ENCODE assay signal across 15 cellular contexts in genomic region chr11:83122766-83123165, GRCh38.
"Had no signal": no experiment of that assay in that cellular context is flagged by ENCODE, and none has a peak within 500 bp of the region (broad histone marks: within the 10 kb centered on the region; RNA-seq: fewer than 3 reads in every experiment).

No MANE protein-coding gene starts in this region.

- H3K9me3 ChIP-seq: ovary, thoracic aorta, upper lobe of right lung had no signal

- H3K4me1 Mint-ChIP-seq: mesothelial cell of epicardium, neural progenitor cell had no signal

- H3K9ac ChIP-seq: neural progenitor cell had no signal

- ATAC-seq: activated CD8-positive, alpha-beta memory T cell treated with anti-CD3 and anti-CD28 coated beads, Interleukin-2, amount 10 ng/mL, durations not matched to agents 7 days and 5 days; left colon; sciatic nerve had no signal

- H3K36me3 ChIP-seq: neural progenitor cell, ovary, thoracic aorta, upper lobe of right lung had no signal

- H3K27me3 ChIP-seq: dorsolateral prefrontal cortex, neural progenitor cell, ovary, upper lobe of right lung had no signal

- H3K27me3 Mint-ChIP-seq: activated CD8-positive, alpha-beta memory T cell treated with anti-CD3 and anti-CD28 coated beads, Interleukin-2, amount 10 ng/mL, durations not matched to agents 7 days and 5 days had no signal

- H3K27ac ChIP-seq: dorsolateral prefrontal cortex, neural progenitor cell, ovary, thoracic aorta, upper lobe of right lung had no signal

- FAIRE-seq: astrocyte, bronchial epithelial cell, islet of Langerhans had no signal

- DNase-seq: activated CD8-positive, alpha-beta memory T cell treated with anti-CD3 and anti-CD28 coated beads, Interleukin-2, amount 10 ng/mL, durations not matched to agents 7 days and 5 days; dorsolateral prefrontal cortex; left colon; ovary; T-helper 9 cell; upper lobe of right lung had no signal

- H3K4me3 Mint-ChIP-seq: activated CD8-positive, alpha-beta memory T cell treated with anti-CD3 and anti-CD28 coated beads, Interleukin-2, amount 10 ng/mL, durations not matched to agents 7 days and 5 days; activated T-helper 1 cell treated with anti-CD3 and anti-CD28 coated beads, Interleukin-12 subunit alpha, Interleukin-12 subunit beta, Interleukin-2, Interleukin-4 antibody, amounts not matched to agents 30 ng/mL and 10 ng/mL and 1 ng/mL, durations not matched to agents 14 hours and 24 hours and 36 hours; mesothelial cell of epicardium; neural progenitor cell had no signal

- H3K4me2 ChIP-seq: neural progenitor cell had no signal

- H3K4me3 ChIP-seq: dorsolateral prefrontal cortex, lung, neural progenitor cell, ovary, thoracic aorta, upper lobe of right lung had no signal

- H3K9me3 Mint-ChIP-seq: activated T-helper 1 cell treated with anti-CD3 and anti-CD28 coated beads, Interleukin-12 subunit alpha, Interleukin-12 subunit beta, Interleukin-2, Interleukin-4 antibody, amounts not matched to agents 30 ng/mL and 10 ng/mL and 1 ng/mL, durations not matched to agents 14 hours and 24 hours and 36 hours; mesothelial cell of epicardium; neural progenitor cell had no signal

- H3K4me1 ChIP-seq: neural progenitor cell, upper lobe of right lung had no signal

- H3K27ac Mint-ChIP-seq: activated CD8-positive, alpha-beta memory T cell treated with anti-CD3 and anti-CD28 coated beads, Interleukin-2, amount 10 ng/mL, durations not matched to agents 7 days and 5 days; activated T-helper 1 cell treated with anti-CD3 and anti-CD28 coated beads, Interleukin-12 subunit alpha, Interleukin-12 subunit beta, Interleukin-2, Interleukin-4 antibody, amounts not matched to agents 30 ng/mL and 10 ng/mL and 1 ng/mL, durations not matched to agents 14 hours and 24 hours and 36 hours; mesothelial cell of epicardium; neural progenitor cell had no signal

- H3K36me3 Mint-ChIP-seq: activated CD8-positive, alpha-beta memory T cell treated with anti-CD3 and anti-CD28 coated beads, Interleukin-2, amount 10 ng/mL, durations not matched to agents 7 days and 5 days; mesothelial cell of epicardium; neural progenitor cell had no signal

- H2AFZ ChIP-seq: neural progenitor cell had no signal
